11 cellular contexts compared by ENCODE assay signal in genomic region chr20:43389839-43390626, GRCh38.
A peak's percentile ranks its signal among the peaks of the same experiment; 100 is the strongest.
DNase-seq lines count a peak whose midpoint lies in the region; ATAC-seq and TF ChIP-seq lines count a peak whose summit lies in the region.
"Had no signal": no experiment of that assay in that cellular context is flagged by ENCODE, and none has a peak within 500 bp of the region (broad histone marks: within the 10 kb centered on the region; RNA-seq: fewer than 3 reads in every experiment).

No MANE protein-coding gene starts in this region.

- peaks cover 5% of the 10 kb centered on the region for H3K27me3 Mint-ChIP-seq in activated naive CD8-positive, alpha-beta T cell treated with anti-CD3 and anti-CD28 coated beads, Interleukin-2, amount 50 U/mL, for 24 hours
- H3K27me3 Mint-ChIP-seq in activated naive CD8-positive, alpha-beta T cell treated with anti-CD3 and anti-CD28 coated beads for 36 hours: peaks cover 3% of the 10 kb centered on the region

- no peak for TF ChIP-seq POLR2A in testis (IDR thresholded peaks at IDR 0.05)

- intact Hi-C loops in testis (cut with DNase I; ENCODE audit: low total_unique reads): no loop called here

- no peaks in the 10 kb centered on the region for H3K27me3 ChIP-seq in Loucy (ENCODE audit: insufficient read depth, low read length, poor library complexity, severe bottlenecking)
- H3K27me3 ChIP-seq in testis: no peaks in the 10 kb centered on the region

- H3K9me3 Mint-ChIP-seq in activated naive CD8-positive, alpha-beta T cell treated with anti-CD3 and anti-CD28 coated beads, Interleukin-2, amount 50 U/mL, for 24 hours: peaks cover 7% of the 10 kb centered on the region
- H3K9me3 Mint-ChIP-seq in activated naive CD8-positive, alpha-beta T cell treated with anti-CD3 and anti-CD28 coated beads for 36 hours: peaks cover 1% of the 10 kb centered on the region
- H3K9me3 Mint-ChIP-seq: natural killer cell treated with Interleukin-12 subunit alpha and Interleukin-12 subunit beta and Interleukin-15 and Interleukin-18, amount 100 ng/mL, for 72 hours had no signal

- TF ChIP-seq CTCF in Loucy (conservative IDR thresholded peaks at IDR 0.05; ENCODE audit: low read length): peak; percentile 38
- peak; percentile 34 for TF ChIP-seq CTCF in fibroblast of villous mesenchyme (IDR thresholded peaks at IDR 0.05; ENCODE audit: insufficient read depth, low read depth, low read length)
- TF ChIP-seq CTCF in testis (IDR thresholded peaks at IDR 0.05): peak in 2 of 3 experiments; percentile 17 to 66

- H3K4me1 ChIP-seq in Loucy (ENCODE audit: insufficient read depth, low read length, poor library complexity, severe bottlenecking) (no peaks in the 10 kb centered on the region), testis (peaks cover 21% of the 10 kb centered on the region)

- H3K27ac ChIP-seq in testis: no peak overlapping the region

- H3K4me3 Mint-ChIP-seq in activated naive CD8-positive, alpha-beta T cell treated with anti-CD3 and anti-CD28 coated beads, Interleukin-2, amount 50 U/mL, for 24 hours: no peak overlapping the region
- H3K4me3 Mint-ChIP-seq in activated naive CD8-positive, alpha-beta T cell treated with anti-CD3 and anti-CD28 coated beads for 36 hours: no peak overlapping the region
- H3K4me3 Mint-ChIP-seq: CD8-positive, alpha-beta memory T cell; natural killer cell treated with Interleukin-12 subunit alpha and Interleukin-12 subunit beta and Interleukin-15 and Interleukin-18, amount 100 ng/mL, for 72 hours had no signal

- DNase-seq in activated naive CD8-positive, alpha-beta T cell treated with anti-CD3 and anti-CD28 coated beads, Interleukin-2, amount 50 U/mL, for 24 hours: peak; percentile 35
- no peak for DNase-seq in activated naive CD8-positive, alpha-beta T cell treated with anti-CD3 and anti-CD28 coated beads for 36 hours
- DNase-seq in fibroblast of villous mesenchyme (ENCODE audit: low read depth): no peak
- DNase-seq in testis: peak; percentile 56
- no peak for DNase-seq in RPMI8226
- no peak for DNase-seq in HPDE6-E6E7 (ENCODE audit: extremely low spot score)
- DNase-seq: CD8-positive, alpha-beta memory T cell had no signal

- H3K9me3 ChIP-seq in Loucy (ENCODE audit: insufficient read depth, low read depth, low read length) (no peaks in the 10 kb centered on the region), testis (no peaks in the 10 kb centered on the region)

- H3K79me2 ChIP-seq in Loucy (ENCODE audit: insufficient read depth, low read length): no peaks in the 10 kb centered on the region

- H3K4me2 ChIP-seq in Loucy (ENCODE audit: low read depth, low read length, poor library complexity, severe bottlenecking): no peak overlapping the region

- no peaks in the 10 kb centered on the region for H3K4me1 Mint-ChIP-seq in activated naive CD8-positive, alpha-beta T cell treated with anti-CD3 and anti-CD28 coated beads, Interleukin-2, amount 50 U/mL, for 24 hours
- H3K4me1 Mint-ChIP-seq in activated naive CD8-positive, alpha-beta T cell treated with anti-CD3 and anti-CD28 coated beads for 36 hours: peaks cover 2% of the 10 kb centered on the region
- H3K4me1 Mint-ChIP-seq: CD8-positive, alpha-beta memory T cell had no signal

- no peak for ATAC-seq in activated naive CD8-positive, alpha-beta T cell treated with anti-CD3 and anti-CD28 coated beads, Interleukin-2, amount 50 U/mL, for 24 hours
- ATAC-seq in GM18511 (IDR thresholded peaks at IDR 0.05; ENCODE audit: unreplicated experiment): no peak

- no peaks in the 10 kb centered on the region for H3K36me3 ChIP-seq in Loucy (ENCODE audit: insufficient read depth, low read length)
- H3K36me3 ChIP-seq in testis (ENCODE audit: low read depth, missing control alignments): no peaks in the 10 kb centered on the region
- H3K36me3 ChIP-seq: gastroesophageal sphincter had no signal

- no peak overlapping the region for H2AFZ ChIP-seq in Loucy (ENCODE audit: low read length)

- no peaks in the 10 kb centered on the region for H3K36me3 Mint-ChIP-seq in activated naive CD8-positive, alpha-beta T cell treated with anti-CD3 and anti-CD28 coated beads, Interleukin-2, amount 50 U/mL, for 24 hours (ENCODE audit: low read depth)
- no peaks in the 10 kb centered on the region for H3K36me3 Mint-ChIP-seq in activated naive CD8-positive, alpha-beta T cell treated with anti-CD3 and anti-CD28 coated beads for 36 hours
- H3K36me3 Mint-ChIP-seq: CD8-positive, alpha-beta memory T cell; natural killer cell treated with Interleukin-12 subunit alpha and Interleukin-12 subunit beta and Interleukin-15 and Interleukin-18, amount 100 ng/mL, for 72 hours had no signal

- no peak overlapping the region for H3K9ac ChIP-seq in Loucy (ENCODE audit: low read depth, low read length, poor library complexity, severe bottlenecking)

- H3K4me3 ChIP-seq in Loucy (ENCODE audit: low read length, poor library complexity, severe bottlenecking) (no peak overlapping the region), fibroblast of villous mesenchyme (ENCODE audit: low read depth, low read length) (no peak overlapping the region), testis (peak overlapping the region in 1 of 2 donors; percentile 27)
- H3K4me3 ChIP-seq: gastroesophageal sphincter had no signal

- WGBS in testis, 2 donors: 26 to 38% methylated on average over 14 to 26 of the region's 26 CpGs

- H3K9me2 ChIP-seq in Loucy (replicated peaks; ENCODE audit: low read depth, low read length): no peaks in the 10 kb centered on the region

- H3F3A ChIP-seq in Loucy (ENCODE audit: low read depth): no peaks in the 10 kb centered on the region

- H4K20me1 ChIP-seq in Loucy (ENCODE audit: insufficient read depth, low read length, poor library complexity, severe bottlenecking): no peaks in the 10 kb centered on the region

- no peak overlapping the region for H3K27ac Mint-ChIP-seq in activated naive CD8-positive, alpha-beta T cell treated with anti-CD3 and anti-CD28 coated beads, Interleukin-2, amount 50 U/mL, for 24 hours
- H3K27ac Mint-ChIP-seq in activated naive CD8-positive, alpha-beta T cell treated with anti-CD3 and anti-CD28 coated beads for 36 hours: no peak overlapping the region
- H3K27ac Mint-ChIP-seq: CD8-positive, alpha-beta memory T cell; natural killer cell treated with Interleukin-12 subunit alpha and Interleukin-12 subunit beta and Interleukin-15 and Interleukin-18, amount 100 ng/mL, for 72 hours had no signal

Comparison
In these comparisons a context has a peak if more than half of its experiments do, and no peak if none do; other contexts are left out.
1. DNase-seq: peak in activated naive CD8-positive, alpha-beta T cell treated with anti-CD3 and anti-CD28 coated beads, Interleukin-2, amount 50 U/mL, for 24 hours (single experiment) and testis (single experiment); none in activated naive CD8-positive, alpha-beta T cell treated with anti-CD3 and anti-CD28 coated beads for 36 hours (single experiment), fibroblast of villous mesenchyme (single experiment), RPMI8226 (single experiment) and HPDE6-E6E7 (single experiment).
2. Peak in every context shown above with its lines, with median percentiles within 50 percentile points of each other: CTCF ChIP-seq.